ENCODE assay signal across 8 cellular contexts in genomic region chr14:73712540-73713141, GRCh38. TPM values are rescaled to one million over a fixed set of nuclear protein-coding genes. Genes with fewer than 3 reads are reported as not detected.
DNase-seq lines count a peak whose midpoint lies in the region; ATAC-seq and TF ChIP-seq lines count a peak whose summit lies in the region.

No MANE protein-coding gene starts in this region.

- no peaks in the 10 kb centered on the region for H3K9me3 Mint-ChIP-seq in activated CD8-positive, alpha-beta memory T cell treated with anti-CD3 and anti-CD28 coated beads, Interleukin-2, amount 10 ng/mL, durations not matched to agents 7 days and 5 days (ENCODE audit: low read depth)

- peak overlapping the region; percentile 96 for H3K4me3 Mint-ChIP-seq in activated CD8-positive, alpha-beta memory T cell treated with anti-CD3 and anti-CD28 coated beads, Interleukin-2, amount 10 ng/mL, durations not matched to agents 7 days and 5 days

- peaks cover 27% of the 10 kb centered on the region for H3K36me3 Mint-ChIP-seq in activated CD8-positive, alpha-beta memory T cell treated with anti-CD3 and anti-CD28 coated beads, Interleukin-2, amount 10 ng/mL, durations not matched to agents 7 days and 5 days

- TF ChIP-seq POLR2A in prostate gland (IDR thresholded peaks at IDR 0.05) = no peak

- H3K27me3 Mint-ChIP-seq in activated CD8-positive, alpha-beta memory T cell treated with anti-CD3 and anti-CD28 coated beads, Interleukin-2, amount 10 ng/mL, durations not matched to agents 7 days and 5 days = no peaks in the 10 kb centered on the region

- peaks cover 19% of the 10 kb centered on the region for H3K4me1 Mint-ChIP-seq in activated CD8-positive, alpha-beta memory T cell treated with anti-CD3 and anti-CD28 coated beads, Interleukin-2, amount 10 ng/mL, durations not matched to agents 7 days and 5 days

- H3K4me3 ChIP-seq in cardiac muscle cell (peak overlapping the region; percentile 62), fibroblast of the aortic adventitia (ENCODE audit: low read depth, low read length) (peak overlapping the region; percentile 89), prostate gland (peak overlapping the region; percentile 77)

- TF ChIP-seq CTCF in cardiac muscle cell (IDR thresholded peaks at IDR 0.05; ENCODE audit: low read depth, low read length) = no peak
- no peak for TF ChIP-seq CTCF in fibroblast of the aortic adventitia (IDR thresholded peaks at IDR 0.05; ENCODE audit: insufficient read depth, low read length)
- no peak for TF ChIP-seq CTCF in prostate gland (IDR thresholded peaks at IDR 0.05)

- H3K9me3 ChIP-seq in cardiac muscle cell (ENCODE audit: low read depth) (no peaks in the 10 kb centered on the region), prostate gland (no peaks in the 10 kb centered on the region)

- WGBS in prostate gland = 16% methylated on average over 19 of the region's 19 CpGs

- H3K27ac ChIP-seq in cardiac muscle cell (no peak overlapping the region), prostate gland (peak overlapping the region; percentile 87 to 91)

- CTCF ChIA-PET in activated CD8-positive, alpha-beta memory T cell treated with anti-CD3 and anti-CD28 coated beads, Interleukin-2, amount 10 ng/mL, durations not matched to agents 7 days and 5 days (lab: Charles Lee) = interaction anchor here (1.1 to 4.1 kb wide), 12 partner anchors 8 to 142 kb away, joined by 3 to 20 read pairs (median 4); a partner anchor contains a TSS

- peak overlapping the region; percentile 95 for H3K27ac Mint-ChIP-seq in activated CD8-positive, alpha-beta memory T cell treated with anti-CD3 and anti-CD28 coated beads, Interleukin-2, amount 10 ng/mL, durations not matched to agents 7 days and 5 days

- no peaks in the 10 kb centered on the region for H3K27me3 ChIP-seq in cardiac muscle cell
- H3K27me3 ChIP-seq in prostate gland (replicated peaks; ENCODE audit: insufficient read depth) = no peaks in the 10 kb centered on the region

- intact Hi-C loops in Right ventricle myocardium inferior (cut with DNase I) (loop anchor here (5.0 kb wide), 1 partner anchor 65 kb away; no protein-coding TSS in a partner anchor), prostate gland (cut with DNase I) (loop anchor here (5.0 kb wide), 1 partner anchor 80 kb away; no protein-coding TSS in a partner anchor)

- DNase-seq in cardiac muscle cell (ENCODE audit: low read depth in 1 of 2, low spot score in 1 of 2) (peak; percentile 19 to 38), Right ventricle myocardium inferior (ENCODE audit: missing footprints) (no peak), NCI-H187 treated with DMSO at 0.1 percent for 48 hours (lab: John Stamatoyannopoulos, UW) (peak; percentile 87), fibroblast of the aortic adventitia (ENCODE audit: low read depth) (peak; percentile 25), prostate gland (ENCODE audit: low spot score) (no peak), amniotic stem cell (lab: John Stamatoyannopoulos, UW) (no peak)
- DNase-seq in activated CD8-positive, alpha-beta memory T cell treated with anti-CD3 and anti-CD28 coated beads, Interleukin-2, amount 10 ng/mL, durations not matched to agents 7 days and 5 days = peak; percentile 68

- H3K36me3 ChIP-seq in cardiac muscle cell (no peaks in the 10 kb centered on the region), prostate gland (no peaks in the 10 kb centered on the region)

- ATAC-seq in Right ventricle myocardium inferior (no peak), GM19397 (IDR thresholded peaks at IDR 0.05; ENCODE audit: unreplicated experiment) (no peak)
- peak; percentile 21 for ATAC-seq in activated CD8-positive, alpha-beta memory T cell treated with anti-CD3 and anti-CD28 coated beads, Interleukin-2, amount 10 ng/mL, durations not matched to agents 7 days and 5 days

- H3K4me1 ChIP-seq in cardiac muscle cell (ENCODE audit: low read depth) (peaks cover 4% of the 10 kb centered on the region), prostate gland (replicated peaks) (peaks cover 4% of the 10 kb centered on the region)

RNA-seq across cellular contexts. Expression of gene PNMA1, which starts 1.5 kb away (rescaled TPM):
- total RNA-seq in cardiac muscle cell = 37.2 and 39.9 TPM in 2 replicates
- 72.4 and 77.4 TPM in 2 replicates for polyA plus RNA-seq in cardiac muscle cell
- 14.9 TPM for total RNA-seq in Right ventricle myocardium inferior
- total RNA-seq in activated CD8-positive, alpha-beta memory T cell treated with anti-CD3 and anti-CD28 coated beads, Interleukin-2, amount 10 ng/mL, durations not matched to agents 7 days and 5 days = 10 to 100 TPM; 27.1 to 36.6 TPM
- 27.9 and 44.2 TPM in 2 replicates for total RNA-seq in fibroblast of the aortic adventitia (ENCODE audit: low replicate concordance)
- total RNA-seq in prostate gland = 10 to 100 TPM; 18.6 to 62.7 TPM

Comparison
In these comparisons a context has a peak if more than half of its experiments do, and no peak if none do; other contexts are left out.
1. DNase-seq: peak in cardiac muscle cell (2 of 2), NCI-H187 treated with DMSO at 0.1 percent for 48 hours (single experiment), activated CD8-positive, alpha-beta memory T cell treated with anti-CD3 and anti-CD28 coated beads, Interleukin-2, amount 10 ng/mL, durations not matched to agents 7 days and 5 days (single experiment) and fibroblast of the aortic adventitia (single experiment); none in Right ventricle myocardium inferior (single experiment), prostate gland (single experiment) and amniotic stem cell (single experiment).
2. Peak in every context shown above with its lines, with median percentiles within 50 percentile points of each other: H3K4me3 ChIP-seq.